In the genomic region with DNA sequence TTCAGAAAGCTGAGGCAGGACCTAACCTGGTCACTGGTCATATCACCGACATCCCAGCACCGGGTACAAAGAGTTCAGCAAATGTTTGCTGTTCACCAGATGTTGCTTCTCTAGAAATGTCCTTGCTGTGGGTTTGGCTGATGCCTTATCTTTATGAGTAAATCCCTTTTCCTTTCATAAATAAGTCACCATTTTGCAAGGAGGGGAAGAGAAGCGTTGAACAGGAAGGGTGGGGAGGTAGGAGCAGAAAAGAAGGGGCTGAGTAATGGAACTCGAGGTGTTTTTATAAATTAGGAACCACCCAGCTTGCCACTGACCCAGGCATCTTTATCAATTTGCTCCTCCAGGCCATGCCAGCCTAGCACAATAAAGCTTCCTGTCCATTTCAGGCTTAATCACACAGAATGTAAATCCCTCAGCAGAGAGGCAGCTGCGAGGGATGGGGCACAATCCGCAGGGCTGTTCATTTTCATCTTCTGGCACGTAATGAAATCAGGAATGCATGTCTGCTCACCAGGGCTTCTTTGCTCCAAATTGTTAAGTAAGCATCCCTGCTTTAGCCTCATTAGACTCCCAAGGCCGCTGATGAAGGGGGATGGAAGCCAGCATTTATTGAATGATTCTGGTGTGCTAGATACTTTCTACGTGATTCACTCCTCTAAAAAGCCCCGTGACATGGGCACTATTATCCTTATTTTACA, we compare ENCODE assay signal across 23 cellular contexts.
DNase-seq lines count a peak whose midpoint lies in the region; TF ChIP-seq lines count a peak whose summit lies in the region.
"Had no signal": no experiment of that assay in that cellular context is flagged by ENCODE, and none has a peak within 500 bp of the region (broad histone marks: within the 10 kb centered on the region; RNA-seq: fewer than 3 reads in every experiment).

No MANE protein-coding gene starts in this region.

- DNase-seq in A673 (ENCODE audit: low spot score) (peak; percentile 60), NCI-H82 treated with DMSO at 0.1 percent for 48 hours (lab: John Stamatoyannopoulos, UW; ENCODE audit: unreplicated experiment) (peak; percentile 54), cardiac fibroblast (ENCODE audit: low read depth in 2 of 2) (peak; percentile 0 to 39), mesothelial cell of epicardium (ENCODE audit: low spot score in 2 of 2, unreplicated experiment in 2 of 2) (no peak), dermis blood vessel endothelial cell (no peak), NCI-H510A (lab: John Stamatoyannopoulos, UW) (no peak), HFFc6 (no peak)
- no peak for DNase-seq in activated effector memory CD4-positive, alpha-beta T cell treated with anti-CD3 and anti-CD28 coated beads, Interleukin-2, amount 50 U/mL, for 16 hours
- DNase-seq: activated CD4-positive, alpha-beta T cell treated with anti-CD3 and anti-CD28 coated beads, Interleukin-2, amount 10 ng/mL, durations not matched to agents 24 days and 14 days; activated CD8-positive, alpha-beta memory T cell treated with anti-CD3 and anti-CD28 coated beads, Interleukin-2, amount 10 ng/mL, durations not matched to agents 7 days and 5 days; activated naive CD4-positive, alpha-beta T cell treated with anti-CD3 and anti-CD28 coated beads, Interleukin-2, amount 10 ng/mL, durations not matched to agents 7 days and 5 days; amniotic stem cell; cortex of kidney; GDM1; midbrain; naive thymus-derived CD4-positive, alpha-beta T cell; NCI-H1694 treated with DMSO at 0.1 percent for 48 hours; NCI-H2171; NCI-H524 treated with DMSO at 0.1 percent for 48 hours; upper lobe of right lung had no signal

- H3K36me3 ChIP-seq in A673 (ENCODE audit: insufficient read depth, low read length, poor library complexity, severe bottlenecking) = no peaks in the 10 kb centered on the region
- H3K36me3 ChIP-seq: cardiac muscle cell, upper lobe of right lung had no signal

- POLR2A ChIA-PET in A673 (lab: Charles Lee; ENCODE audit: low non-redundant PET) = no interaction called here

- H3K27ac Mint-ChIP-seq in mesothelial cell of epicardium (peak overlapping the region; percentile 47), HFFc6 (no peak overlapping the region)
- H3K27ac Mint-ChIP-seq: activated CD4-positive, alpha-beta T cell treated with anti-CD3 and anti-CD28 coated beads, Interleukin-2, amount 10 ng/mL, durations not matched to agents 24 days and 14 days; activated CD8-positive, alpha-beta memory T cell treated with anti-CD3 and anti-CD28 coated beads, Interleukin-2, amount 10 ng/mL, durations not matched to agents 7 days and 5 days; activated naive CD4-positive, alpha-beta T cell treated with anti-CD3 and anti-CD28 coated beads, Interleukin-2, amount 10 ng/mL, durations not matched to agents 7 days and 5 days; B cell; naive thymus-derived CD4-positive, alpha-beta T cell had no signal

- no peak for TF ChIP-seq CTCF in A673 (conservative IDR thresholded peaks at IDR 0.05; ENCODE audit: low read depth, low read length)
- no peak for TF ChIP-seq CTCF in cardiac fibroblast (IDR thresholded peaks at IDR 0.05; ENCODE audit: low read depth, low read length)
- no peak for TF ChIP-seq CTCF in mesothelial cell of epicardium (IDR thresholded peaks at IDR 0.05; ENCODE audit: unreplicated experiment)
- TF ChIP-seq CTCF in HFFc6 (IDR thresholded peaks at IDR 0.05) = no peak

- peaks cover 13% of the 10 kb centered on the region for H3K27me3 Mint-ChIP-seq in mesothelial cell of epicardium (ENCODE audit: low read depth)
- no peaks in the 10 kb centered on the region for H3K27me3 Mint-ChIP-seq in HFFc6 (ENCODE audit: insufficient read depth)
- H3K27me3 Mint-ChIP-seq: activated CD8-positive, alpha-beta memory T cell treated with anti-CD3 and anti-CD28 coated beads, Interleukin-2, amount 10 ng/mL, durations not matched to agents 7 days and 5 days; activated naive CD4-positive, alpha-beta T cell treated with anti-CD3 and anti-CD28 coated beads, Interleukin-2, amount 10 ng/mL, durations not matched to agents 7 days and 5 days; B cell had no signal

- intact Hi-C loops in A673 (cut with micrococcal nuclease; ENCODE audit: unreplicated experiment) = no loop called here

- no peaks in the 10 kb centered on the region for H3K4me1 ChIP-seq in A673 (ENCODE audit: insufficient read depth, low read length, poor library complexity, severe bottlenecking)
- H3K4me1 ChIP-seq: upper lobe of right lung had no signal

- peaks cover 22% of the 10 kb centered on the region for H3K27me3 ChIP-seq in A673 (replicated peaks; ENCODE audit: insufficient read depth, low read depth, low read length, poor library complexity)
- H3K27me3 ChIP-seq: cardiac muscle cell, upper lobe of right lung had no signal

- CTCF ChIA-PET in A673 (lab: Charles Lee) = no interaction called here

- no TSS peak for BruUV-seq in A673 (replicated peaks; lab: Mats Ljungman, UMichigan)

- H3K4me3 Mint-ChIP-seq in mesothelial cell of epicardium (no peak overlapping the region), HFFc6 (no peak overlapping the region)
- H3K4me3 Mint-ChIP-seq: activated CD4-positive, alpha-beta T cell treated with anti-CD3 and anti-CD28 coated beads, Interleukin-2, amount 10 ng/mL, durations not matched to agents 24 days and 14 days; activated CD8-positive, alpha-beta memory T cell treated with anti-CD3 and anti-CD28 coated beads, Interleukin-2, amount 10 ng/mL, durations not matched to agents 7 days and 5 days; activated naive CD4-positive, alpha-beta T cell treated with anti-CD3 and anti-CD28 coated beads, Interleukin-2, amount 10 ng/mL, durations not matched to agents 7 days and 5 days; B cell; naive thymus-derived CD4-positive, alpha-beta T cell had no signal

- H3K4me1 Mint-ChIP-seq in mesothelial cell of epicardium (no peaks in the 10 kb centered on the region), HFFc6 (ENCODE audit: low read depth) (no peaks in the 10 kb centered on the region)
- H3K4me1 Mint-ChIP-seq: activated CD4-positive, alpha-beta T cell treated with anti-CD3 and anti-CD28 coated beads, Interleukin-2, amount 10 ng/mL, durations not matched to agents 24 days and 14 days; activated CD8-positive, alpha-beta memory T cell treated with anti-CD3 and anti-CD28 coated beads, Interleukin-2, amount 10 ng/mL, durations not matched to agents 7 days and 5 days; activated naive CD4-positive, alpha-beta T cell treated with anti-CD3 and anti-CD28 coated beads, Interleukin-2, amount 10 ng/mL, durations not matched to agents 7 days and 5 days; B cell; naive thymus-derived CD4-positive, alpha-beta T cell had no signal

- peaks cover 10% of the 10 kb centered on the region for H3K9me3 Mint-ChIP-seq in mesothelial cell of epicardium
- peaks cover 35% of the 10 kb centered on the region for H3K9me3 Mint-ChIP-seq in HFFc6
- H3K9me3 Mint-ChIP-seq: activated CD4-positive, alpha-beta T cell treated with anti-CD3 and anti-CD28 coated beads, Interleukin-2, amount 10 ng/mL, durations not matched to agents 24 days and 14 days; activated naive CD4-positive, alpha-beta T cell treated with anti-CD3 and anti-CD28 coated beads, Interleukin-2, amount 10 ng/mL, durations not matched to agents 7 days and 5 days had no signal

- H3K36me3 Mint-ChIP-seq in mesothelial cell of epicardium (no peaks in the 10 kb centered on the region), HFFc6 (ENCODE audit: low read depth) (no peaks in the 10 kb centered on the region)
- H3K36me3 Mint-ChIP-seq: activated CD8-positive, alpha-beta memory T cell treated with anti-CD3 and anti-CD28 coated beads, Interleukin-2, amount 10 ng/mL, durations not matched to agents 7 days and 5 days; activated naive CD4-positive, alpha-beta T cell treated with anti-CD3 and anti-CD28 coated beads, Interleukin-2, amount 10 ng/mL, durations not matched to agents 7 days and 5 days; naive thymus-derived CD4-positive, alpha-beta T cell had no signal

- no peaks in the 10 kb centered on the region for H3K9me3 ChIP-seq in A673 (ENCODE audit: low read depth, low read length, poor library complexity, severe bottlenecking)
- H3K9me3 ChIP-seq: upper lobe of right lung had no signal

- H3K27ac ChIP-seq in A673 (ENCODE audit: low read depth, low read length, poor library complexity, severe bottlenecking) = no peak overlapping the region
- H3K27ac ChIP-seq: cardiac muscle cell, RWPE1, upper lobe of right lung had no signal

- no peak overlapping the region for H3K4me3 ChIP-seq in A673 (ENCODE audit: low read depth, low read length, poor library complexity, severe bottlenecking)
- H3K4me3 ChIP-seq in cardiac fibroblast (replicated peaks in 1 of 2; ENCODE audit: low read depth in 2 of 2, low read length in 2 of 2) = no peak overlapping the region
- H3K4me3 ChIP-seq: cardiac muscle cell, upper lobe of right lung had no signal

Comparison
In these comparisons a context has a peak if more than half of its experiments do, and no peak if none do; other contexts are left out.
1. DNase-seq: peak in A673 (single experiment), NCI-H82 treated with DMSO at 0.1 percent for 48 hours (single experiment) and cardiac fibroblast (2 of 2); none in mesothelial cell of epicardium (0 of 2), activated effector memory CD4-positive, alpha-beta T cell treated with anti-CD3 and anti-CD28 coated beads, Interleukin-2, amount 50 U/mL, for 16 hours (single experiment), dermis blood vessel endothelial cell (single experiment), NCI-H510A (single experiment) and HFFc6 (single experiment).